In genomic region chr22:49608228-49608627, GRCh38 we compare ENCODE assay signal across 20 cellular contexts.
DNase-seq lines count a peak whose midpoint lies in the region; ATAC-seq and TF ChIP-seq lines count a peak whose summit lies in the region.
"Had no signal": no experiment of that assay in that cellular context is flagged by ENCODE, and none has a peak within 500 bp of the region (broad histone marks: within the 10 kb centered on the region; RNA-seq: fewer than 3 reads in every experiment).

No MANE protein-coding gene starts in this region.

- H3K4me1 ChIP-seq in upper lobe of right lung = no peaks in the 10 kb centered on the region
- H3K4me1 ChIP-seq: BLaER1 treated with 17β-estradiol and CSF1 and Interleukin-3, amounts not matched to agents 10 nM and 100 nM had no signal

- no peak overlapping the region for H3K4me3 ChIP-seq in upper lobe of right lung
- H3K4me3 ChIP-seq: BLaER1 treated with 17β-estradiol and CSF1 and Interleukin-3, amounts not matched to agents 10 nM and 100 nM; GM23338 had no signal

- peaks cover 0 to 4% of the 10 kb centered on the region in 2 donors for H3K4me1 Mint-ChIP-seq in natural killer cell treated with Interleukin-12 subunit alpha and Interleukin-12 subunit beta and Interleukin-15 and Interleukin-18, amount 100 ng/mL, for 72 hours (ENCODE audit: low read depth in 2 of 2)
- peaks cover 0 to 24% of the 10 kb centered on the region in 2 donors for H3K4me1 Mint-ChIP-seq in natural killer cell
- H3K4me1 Mint-ChIP-seq: B cell; CD8-positive, alpha-beta memory T cell; GM23338; IgD-negative memory B cell had no signal

- no peaks in the 10 kb centered on the region for H3K36me3 ChIP-seq in upper lobe of right lung

- no peak for ATAC-seq in natural killer cell treated with Interleukin-12 subunit alpha and Interleukin-12 subunit beta and Interleukin-15 and Interleukin-18, amount 100 ng/mL, for 72 hours
- ATAC-seq in natural killer cell (no peak), upper lobe of right lung (peak; percentile 31), GM18520 (IDR thresholded peaks at IDR 0.05; ENCODE audit: unreplicated experiment) (no peak)
- ATAC-seq: GM23338, HCT116 had no signal

- no peaks in the 10 kb centered on the region for H3K27me3 Mint-ChIP-seq in natural killer cell treated with Interleukin-12 subunit alpha and Interleukin-12 subunit beta and Interleukin-15 and Interleukin-18, amount 100 ng/mL, for 72 hours
- no peaks in the 10 kb centered on the region for H3K27me3 Mint-ChIP-seq in natural killer cell (ENCODE audit: low read depth in 2 of 2)
- H3K27me3 Mint-ChIP-seq: B cell; CD4-positive, CD25-positive, alpha-beta regulatory T cell; CD8-positive, alpha-beta memory T cell; IgD-negative memory B cell had no signal

- H3K27me3 ChIP-seq in upper lobe of right lung = no peaks in the 10 kb centered on the region
- H3K27me3 ChIP-seq: BLaER1 treated with 17β-estradiol and CSF1 and Interleukin-3, amounts not matched to agents 10 nM and 100 nM had no signal

- H3K9me3 ChIP-seq in upper lobe of right lung = no peaks in the 10 kb centered on the region

- H3K27ac Mint-ChIP-seq in natural killer cell treated with Interleukin-12 subunit alpha and Interleukin-12 subunit beta and Interleukin-15 and Interleukin-18, amount 100 ng/mL, for 72 hours = no peak overlapping the region
- no peak overlapping the region for H3K27ac Mint-ChIP-seq in natural killer cell
- H3K27ac Mint-ChIP-seq: B cell; CD4-positive, CD25-positive, alpha-beta regulatory T cell; CD8-positive, alpha-beta memory T cell; GM23338; HFFc6; IgD-negative memory B cell had no signal

- no peak for TF ChIP-seq CTCF in natural killer cell (IDR thresholded peaks at IDR 0.05)
- no peak for TF ChIP-seq CTCF in upper lobe of right lung (IDR thresholded peaks at IDR 0.05)

- no peak overlapping the region for H3K27ac ChIP-seq in upper lobe of right lung
- H3K27ac ChIP-seq: BLaER1 treated with 17β-estradiol and CSF1 and Interleukin-3, amounts not matched to agents 10 nM and 100 nM; HL-60 had no signal

- peak; percentile 56 for DNase-seq in natural killer cell treated with Interleukin-12 subunit alpha and Interleukin-12 subunit beta and Interleukin-15 and Interleukin-18, amount 100 ng/mL, for 72 hours (ENCODE audit: low spot score)
- DNase-seq in natural killer cell (no peak), islet precursor cell (peak; percentile 32), posterior vena cava (ENCODE audit: low spot score) (peak; percentile 47), upper lobe of right lung (peak; percentile 46), NCI-H526 treated with DMSO at 0.1 percent for 48 hours (lab: John Stamatoyannopoulos, UW) (no peak), HUDEP-2 (lab: John Stamatoyannopoulos, UW; ENCODE audit: unreplicated experiment in 76 of 76) (no peak)
- DNase-seq: CD4-positive, CD25-positive, alpha-beta regulatory T cell; COR-L47; DMS 273 treated with DMSO at 0.1 percent for 48 hours; DMS53; HFFc6 had no signal

- no peak overlapping the region for H3K4me3 Mint-ChIP-seq in natural killer cell treated with Interleukin-12 subunit alpha and Interleukin-12 subunit beta and Interleukin-15 and Interleukin-18, amount 100 ng/mL, for 72 hours
- no peak overlapping the region for H3K4me3 Mint-ChIP-seq in natural killer cell
- H3K4me3 Mint-ChIP-seq: B cell; CD4-positive, CD25-positive, alpha-beta regulatory T cell; CD8-positive, alpha-beta memory T cell; GM23338; HFFc6; IgD-negative memory B cell had no signal

- intact Hi-C loops in natural killer cell (cut with micrococcal nuclease) = no loop called here
- intact Hi-C loops in posterior vena cava (cut with DNase I) = no loop called here
- intact Hi-C loops in upper lobe of right lung (cut with DNase I) = no loop called here

- peaks cover 3% of the 10 kb centered on the region for H3K9me3 Mint-ChIP-seq in natural killer cell treated with Interleukin-12 subunit alpha and Interleukin-12 subunit beta and Interleukin-15 and Interleukin-18, amount 100 ng/mL, for 72 hours
- peaks cover 7 to 9% of the 10 kb centered on the region in 2 donors for H3K9me3 Mint-ChIP-seq in natural killer cell

- H3K36me3 Mint-ChIP-seq in natural killer cell treated with Interleukin-12 subunit alpha and Interleukin-12 subunit beta and Interleukin-15 and Interleukin-18, amount 100 ng/mL, for 72 hours = peaks cover 19% of the 10 kb centered on the region
- peaks cover 12% of the 10 kb centered on the region for H3K36me3 Mint-ChIP-seq in natural killer cell

Comparison
In these comparisons a context has a peak if more than half of its experiments do, and no peak if none do; other contexts are left out.
1. DNase-seq: peak in natural killer cell treated with Interleukin-12 subunit alpha and Interleukin-12 subunit beta and Interleukin-15 and Interleukin-18, amount 100 ng/mL, for 72 hours (single experiment), islet precursor cell (single experiment), posterior vena cava (single experiment) and upper lobe of right lung (single experiment); none in natural killer cell (single experiment), NCI-H526 treated with DMSO at 0.1 percent for 48 hours (single experiment) and HUDEP-2 (0 of 76).